In the genomic region with DNA sequence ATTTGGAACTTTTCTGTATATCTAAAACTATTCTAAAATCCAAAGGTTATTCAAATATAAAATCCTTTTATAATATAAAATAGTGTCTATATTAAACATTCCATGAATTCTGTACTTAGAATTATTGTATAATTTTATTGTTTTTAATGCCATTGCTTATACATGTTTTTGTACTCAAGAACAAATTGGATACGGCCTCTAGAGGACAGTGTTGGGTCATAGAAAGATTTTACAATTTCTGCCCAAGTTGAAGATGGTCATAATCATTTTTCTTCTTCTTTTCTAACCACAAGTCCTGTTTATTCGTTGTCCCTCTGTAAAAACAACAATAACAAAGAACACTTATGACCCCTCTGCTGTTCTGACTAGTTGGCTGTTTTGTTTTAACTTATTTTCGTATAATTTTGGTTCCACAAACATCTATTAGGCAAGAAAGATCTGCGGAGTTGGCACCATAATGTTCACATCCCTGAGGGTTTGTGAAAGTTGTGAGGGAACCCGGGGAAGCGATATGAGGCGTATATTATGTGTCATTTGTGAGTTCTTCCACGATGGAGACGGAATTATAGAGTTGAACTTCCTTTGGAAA, we compare ENCODE assay signal across 8 cellular contexts.
DNase-seq lines count a peak whose midpoint lies in the region; ATAC-seq and TF ChIP-seq lines count a peak whose summit lies in the region.

No MANE protein-coding gene starts in this region.

- no peaks in the 10 kb centered on the region for H3K36me3 ChIP-seq in psoas muscle (ENCODE audit: insufficient read depth in 1 of 2, low read depth in 1 of 2)

- H3K27me3 ChIP-seq in psoas muscle (ENCODE audit: insufficient read depth in 3 of 3, low read length in 2 of 3) = no peaks in the 10 kb centered on the region

- H3K4me3 ChIP-seq in psoas muscle = no peak overlapping the region

- H3K9me3 ChIP-seq in psoas muscle = peaks cover 5% of the 10 kb centered on the region

- WGBS in psoas muscle, 3 donors = 76 to 80% (median 79%) methylated on average over 9 of the region's 9 CpGs

- intact Hi-C loops in psoas muscle (cut with DNase I) = no loop called here

- peak; percentile 24 for TF ChIP-seq CTCF in psoas muscle (IDR thresholded peaks at IDR 0.05)

- H3K27ac ChIP-seq in psoas muscle = no peak overlapping the region

- no peak for ATAC-seq in psoas muscle

- peak; percentile 37 for DNase-seq in NCI-H748 (lab: John Stamatoyannopoulos, UW; ENCODE audit: unreplicated experiment)
- DNase-seq in NCI-H748 treated with DMSO at 0.1 percent for 48 hours (lab: John Stamatoyannopoulos, UW) = no peak
- peak; percentile 22 for DNase-seq in NCI-H2227 (lab: John Stamatoyannopoulos, UW; ENCODE audit: unreplicated experiment)
- peak; percentile 85 for DNase-seq in dermis blood vessel endothelial cell
- no peak for DNase-seq in psoas muscle
- no peak for DNase-seq in GM19240 (ENCODE audit: insufficient read length, low spot score)
- no peak for DNase-seq in stimulated activated CD4-positive, alpha-beta T cell treated with anti-CD3 and anti-CD28 coated beads, Interleukin-2, amount 100 ng/mL, for 24 hours
- DNase-seq in COLO668 (lab: John Stamatoyannopoulos, UW; ENCODE audit: unreplicated experiment) = no peak

- H3K4me1 ChIP-seq in psoas muscle = no peaks in the 10 kb centered on the region

Comparison
In these comparisons a context has a peak if more than half of its experiments do, and no peak if none do; other contexts are left out.
1. DNase-seq: peak in NCI-H748 (single experiment), NCI-H2227 (single experiment) and dermis blood vessel endothelial cell (single experiment); none in NCI-H748 treated with DMSO at 0.1 percent for 48 hours (single experiment), psoas muscle (0 of 2), GM19240 (single experiment), stimulated activated CD4-positive, alpha-beta T cell treated with anti-CD3 and anti-CD28 coated beads, Interleukin-2, amount 100 ng/mL, for 24 hours (0 of 2) and COLO668 (single experiment).